In genomic region chr1:54221113-54221834, GRCh38 we compare ENCODE assay signal across 13 cellular contexts. TPM values are rescaled to one million over a fixed set of nuclear protein-coding genes. Genes with fewer than 3 reads are reported as not detected.
DNase-seq lines count a peak whose midpoint lies in the region; ATAC-seq and TF ChIP-seq lines count a peak whose summit lies in the region.
"Had no signal": no experiment of that assay in that cellular context is flagged by ENCODE, and none has a peak within 500 bp of the region (broad histone marks: within the 10 kb centered on the region; RNA-seq: fewer than 3 reads in every experiment).

No MANE protein-coding gene starts in this region.

- H3K4me2 ChIP-seq in Karpas-422 (ENCODE audit: low read depth, low read length, poor library complexity, severe bottlenecking) = no peak overlapping the region

- WGBS in endodermal cell (ENCODE audit: insufficient coverage in 1 of 2, insufficient read length in 1 of 2), 2 experiments = 97% methylated on average over 9 to 12 of the region's 12 CpGs

- H3K9ac ChIP-seq in endodermal cell (ENCODE audit: extremely low read depth, low read length, poor library complexity, severe bottlenecking) (no peak overlapping the region), Karpas-422 (ENCODE audit: low read length) (no peak overlapping the region)

- H2AFZ ChIP-seq in Karpas-422 (ENCODE audit: low read length) = no peak overlapping the region

- TF ChIP-seq CTCF in endodermal cell (conservative IDR thresholded peaks at IDR 0.05) (no peak), gastrocnemius medialis (IDR thresholded peaks at IDR 0.05 in 4 of 5, conservative IDR thresholded peaks at IDR 0.05 in 1 of 5) (no peak)

- intact Hi-C loops in gastrocnemius medialis (cut with DNase I; ENCODE audit: low total_unique reads) = no loop called here

- no peaks in the 10 kb centered on the region for H4K20me1 ChIP-seq in Karpas-422 (ENCODE audit: insufficient read depth, low read depth, low read length)

- H3K4me3 ChIP-seq in SJCRH30 (no peak overlapping the region), endodermal cell (ENCODE audit: low read length) (no peak overlapping the region), gastrocnemius medialis (no peak overlapping the region), Karpas-422 (ENCODE audit: low read length) (no peak overlapping the region)
- H3K4me3 ChIP-seq: mucosa of descending colon had no signal

- H3K4me1 ChIP-seq in SJCRH30 (peaks cover 21% of the 10 kb centered on the region), endodermal cell (ENCODE audit: control insufficient read depth, insufficient read depth, low read length) (peaks cover 2% of the 10 kb centered on the region), gastrocnemius medialis (peaks cover 18 to 24% of the 10 kb centered on the region in 2 donors), Karpas-422 (ENCODE audit: low read length) (no peaks in the 10 kb centered on the region)

- no peaks in the 10 kb centered on the region for H3K9me2 ChIP-seq in Karpas-422 (replicated peaks; ENCODE audit: insufficient read depth, low read length)

- ATAC-seq in GM18505 (IDR thresholded peaks at IDR 0.05; ENCODE audit: unreplicated experiment) (no peak), gastrocnemius medialis (no peak)

- H3K79me2 ChIP-seq in Karpas-422 (ENCODE audit: low read length) = no peaks in the 10 kb centered on the region

- H3K9me3 Mint-ChIP-seq in endodermal cell = no peaks in the 10 kb centered on the region

- in situ Hi-C loops in gastrocnemius medialis (cut with MboI; ENCODE audit: low sequenced_read_pairs in 4 of 4) = loop anchor here in 1 of 4 donors (25.0 kb wide), 1 partner anchor 266 kb away; no protein-coding TSS in a partner anchor

- peaks cover 42% of the 10 kb centered on the region for H3K4me1 Mint-ChIP-seq in endodermal cell

- H3K36me3 ChIP-seq in SJCRH30 = peaks cover 21% of the 10 kb centered on the region
- H3K36me3 ChIP-seq in endodermal cell (ENCODE audit: control insufficient read depth, insufficient read depth, low read length) = peaks cover 49% of the 10 kb centered on the region
- peaks cover 0 to 35% of the 10 kb centered on the region in 2 donors for H3K36me3 ChIP-seq in gastrocnemius medialis
- H3K36me3 ChIP-seq in Karpas-422 (ENCODE audit: insufficient read depth, low read length) = peaks cover 8% of the 10 kb centered on the region; the same call in 1 of the 2 replicates

- no peaks in the 10 kb centered on the region for H3K9me3 ChIP-seq in SJCRH30 (replicated peaks)
- H3K9me3 ChIP-seq in endodermal cell (ENCODE audit: control insufficient read depth, low read length) = no peaks in the 10 kb centered on the region
- H3K9me3 ChIP-seq in gastrocnemius medialis = no peaks in the 10 kb centered on the region
- H3K9me3 ChIP-seq in Karpas-422 (ENCODE audit: low read length) = no peaks in the 10 kb centered on the region
- H3K9me3 ChIP-seq: mucosa of descending colon had no signal

- no peak overlapping the region for H3K4me3 Mint-ChIP-seq in endodermal cell

- no peak for DNase-seq in SJCRH30
- DNase-seq in endodermal cell = peak; percentile 45
- DNase-seq in gastrocnemius medialis = no peak
- no peak for DNase-seq in DMS53 (lab: John Stamatoyannopoulos, UW)
- DNase-seq in NCI-H2227 (lab: John Stamatoyannopoulos, UW; ENCODE audit: unreplicated experiment) = no peak
- DNase-seq in Karpas-422 = no peak
- DNase-seq in stimulated activated naive CD4-positive, alpha-beta T cell (lab: John Stamatoyannopoulos, UW) = no peak
- DNase-seq: activated CD4-positive, alpha-beta T cell treated with anti-CD3 and anti-CD28 coated beads, Interleukin-2, amount 50 U/mL, for 4 hours; NCI-H1417 treated with DMSO at 0.1 percent for 48 hours; NCI-H774; stimulated activated CD4-positive, alpha-beta T cell treated with anti-CD3 and anti-CD28 coated beads, Interleukin-12 subunit alpha, Interleukin-12 subunit beta, amount 100 ng/mL, for 4 hours had no signal

- TF ChIP-seq POLR2A in GM18505 (IDR thresholded peaks at IDR 0.05; ENCODE audit: borderline replicate concordance, extremely low read depth, insufficient read depth, insufficient read length) (peak; percentile 13), gastrocnemius medialis (IDR thresholded peaks at IDR 0.05) (no peak)

- H3K27me3 ChIP-seq in SJCRH30 (no peaks in the 10 kb centered on the region), endodermal cell (ENCODE audit: control insufficient read depth, insufficient read depth, low read length, poor library complexity, severe bottlenecking) (no peaks in the 10 kb centered on the region), gastrocnemius medialis (no peaks in the 10 kb centered on the region), Karpas-422 (ENCODE audit: low read length) (no peaks in the 10 kb centered on the region)

- no peaks in the 10 kb centered on the region for H3K27me3 Mint-ChIP-seq in endodermal cell (ENCODE audit: insufficient read depth)

- H3K36me3 Mint-ChIP-seq in endodermal cell (ENCODE audit: low read depth) = peaks cover 42% of the 10 kb centered on the region

- H3K27ac Mint-ChIP-seq in endodermal cell = peak overlapping the region; percentile 88

- peak overlapping the region; percentile 28; the same call in 1 of the 2 replicates for H3K27ac ChIP-seq in SJCRH30
- H3K27ac ChIP-seq in endodermal cell (ENCODE audit: low read depth, low read length) = peak overlapping the region; percentile 64
- H3K27ac ChIP-seq in gastrocnemius medialis = peak overlapping the region; percentile 71 to 81 (median 77)
- H3K27ac ChIP-seq in Karpas-422 (ENCODE audit: low read length) = no peak overlapping the region

RNA-seq across cellular contexts. Expression of gene MRPL37, which starts 21.3 kb away (rescaled TPM):
- 139 and 142 TPM in 2 replicates for total RNA-seq in SJCRH30 (2014; rRNA removed; shearing (Covaris generic))
- total RNA-seq in endodermal cell (10 to 100 TPM; 84.5 to 95.8 TPM), gastrocnemius medialis (100 to 1,000 TPM in 3 of 4 donors, 10 to 100 TPM in 1; 91.6 to 141 (median 121) TPM)
- polyA plus RNA-seq in endodermal cell (2013, experiment 1 of 2) = 87.1 TPM
- 77.1 TPM for polyA plus RNA-seq in endodermal cell (2013, experiment 2 of 2)
- total RNA-seq in Karpas-422 (2014; rRNA removed; shearing (Covaris generic); ENCODE audit: low replicate concordance) = 80.1 and 91.3 TPM in 2 replicates

RNA-seq across cellular contexts. Expression of gene CYB5RL, which starts 21.4 kb away (rescaled TPM):
- 6.4 and 7.0 TPM in 2 replicates for total RNA-seq in SJCRH30 (2014; rRNA removed; shearing (Covaris generic))
- total RNA-seq in endodermal cell = 10 to 100 TPM in 1 of 2 donors, 1 to 10 TPM in 1; 8.2 to 11.0 TPM
- 13.3 TPM for polyA plus RNA-seq in endodermal cell (2013, experiment 1 of 2)
- polyA plus RNA-seq in endodermal cell (2013, experiment 2 of 2) = 12.0 TPM
- total RNA-seq in gastrocnemius medialis = 1 to 10 TPM; 1.8 to 5.8 (median 3.4) TPM
- total RNA-seq in Karpas-422 (2014; rRNA removed; shearing (Covaris generic); ENCODE audit: low replicate concordance) = 6.1 and 7.9 TPM in 2 replicates
